In genomic region chr1:117656202-117656641, GRCh38 we compare ENCODE assay signal across 8 cellular contexts. TPM values are rescaled to one million over a fixed set of nuclear protein-coding genes. Genes with fewer than 3 reads are reported as not detected.
DNase-seq lines count a peak whose midpoint lies in the region; ATAC-seq and TF ChIP-seq lines count a peak whose summit lies in the region.

No MANE protein-coding gene starts in this region.

- H2AFZ ChIP-seq in KMS-11 (ENCODE audit: low read depth): no peak overlapping the region

- H3K27me3 ChIP-seq in KMS-11 (ENCODE audit: insufficient read depth, low read depth) (no peaks in the 10 kb centered on the region), foreskin keratinocyte (no peaks in the 10 kb centered on the region)

- H3K4me1 ChIP-seq in KMS-11 (ENCODE audit: low read depth, poor library complexity, severe bottlenecking) (peaks cover 94% of the 10 kb centered on the region), foreskin keratinocyte (peaks cover 4% of the 10 kb centered on the region)

- no peaks in the 10 kb centered on the region for H3K36me3 ChIP-seq in KMS-11 (ENCODE audit: insufficient read depth)

- intact Hi-C loops in activated T-helper 2 cell treated with anti-CD3 and anti-CD28 coated beads, Interferon-gamma antibody, Interleukin-2, Interleukin-4, amounts not matched to agents 10 μg/mL and 5 μg/mL and 100 μg/mL, durations not matched to agents 14 hours and 24 hours and 36 hours (cut with micrococcal nuclease): loop anchor here (1.0 to 2.0 kb wide), 3 partner anchors 8 to 50 kb away; partner anchors contain the start of gene TENT5C

- H3K36me3 Mint-ChIP-seq in activated T-helper 2 cell treated with anti-CD3 and anti-CD28 coated beads, Interferon-gamma antibody, Interleukin-2, Interleukin-4, amounts not matched to agents 10 μg/mL and 5 μg/mL and 100 μg/mL, durations not matched to agents 14 hours and 24 hours and 36 hours (ENCODE audit: low read depth): peaks cover 2% of the 10 kb centered on the region

- no peaks in the 10 kb centered on the region for H3K79me2 ChIP-seq in KMS-11 (ENCODE audit: insufficient read depth, low read depth)

- peak overlapping the region; percentile 57; the same call in 1 of the 2 replicates for H3K4me2 ChIP-seq in KMS-11

- H3K27ac Mint-ChIP-seq in activated T-helper 2 cell treated with anti-CD3 and anti-CD28 coated beads, Interferon-gamma antibody, Interleukin-2, Interleukin-4, amounts not matched to agents 10 μg/mL and 5 μg/mL and 100 μg/mL, durations not matched to agents 14 hours and 24 hours and 36 hours: peak overlapping the region; percentile 84

- peak; percentile 50 for ATAC-seq in GM21447 (IDR thresholded peaks at IDR 0.05; ENCODE audit: unreplicated experiment)
- no peak for ATAC-seq in foreskin keratinocyte

- H4K20me1 ChIP-seq in KMS-11 (ENCODE audit: insufficient read depth): no peaks in the 10 kb centered on the region

- H3K9ac ChIP-seq in KMS-11: peak overlapping the region; percentile 51; the same call in 1 of the 2 replicates

- H3K27ac ChIP-seq in KMS-11: peak overlapping the region; percentile 91
- no peak overlapping the region for H3K27ac ChIP-seq in foreskin keratinocyte

- peaks cover 89% of the 10 kb centered on the region for H3K4me1 Mint-ChIP-seq in activated T-helper 2 cell treated with anti-CD3 and anti-CD28 coated beads, Interferon-gamma antibody, Interleukin-2, Interleukin-4, amounts not matched to agents 10 μg/mL and 5 μg/mL and 100 μg/mL, durations not matched to agents 14 hours and 24 hours and 36 hours (ENCODE audit: low read depth)

- peak overlapping the region; percentile 72 for H3K4me3 Mint-ChIP-seq in activated T-helper 2 cell treated with anti-CD3 and anti-CD28 coated beads, Interferon-gamma antibody, Interleukin-2, Interleukin-4, amounts not matched to agents 10 μg/mL and 5 μg/mL and 100 μg/mL, durations not matched to agents 14 hours and 24 hours and 36 hours (ENCODE audit: low read depth)

- H3K27me3 Mint-ChIP-seq in activated T-helper 2 cell treated with anti-CD3 and anti-CD28 coated beads, Interferon-gamma antibody, Interleukin-2, Interleukin-4, amounts not matched to agents 10 μg/mL and 5 μg/mL and 100 μg/mL, durations not matched to agents 14 hours and 24 hours and 36 hours (ENCODE audit: low read depth): peaks cover 2% of the 10 kb centered on the region

- DNase-seq in activated T-helper 2 cell treated with anti-CD3 and anti-CD28 coated beads, Interferon-gamma antibody, Interleukin-2, Interleukin-4, amounts not matched to agents 10 μg/mL and 5 μg/mL and 100 μg/mL, durations not matched to agents 14 hours and 24 hours and 36 hours (ENCODE audit: low spot score): peak; percentile 83
- DNase-seq in stimulated activated CD4-positive, alpha-beta T cell treated with anti-CD3 and anti-CD28 coated beads, Interleukin-1b, Interleukin-23, amount 100 ng/mL, for 24 hours (ENCODE audit: low read depth in 4 of 4, low spot score in 1 of 4): peak; percentile 32 to 68 (median 40)
- DNase-seq in NCI-H1436 (lab: John Stamatoyannopoulos, UW) (no peak), epidermal melanocyte (ENCODE audit: insufficient read length, low spot score) (no peak), foreskin keratinocyte (no peak), T1000 (lab: John Stamatoyannopoulos, UW) (no peak)

- H3K4me3 ChIP-seq in KMS-11 (IDR thresholded peaks at IDR 0.05; ENCODE audit: insufficient read depth, low read depth, low read length): no peak overlapping the region

- H3K9me3 Mint-ChIP-seq in activated T-helper 2 cell treated with anti-CD3 and anti-CD28 coated beads, Interferon-gamma antibody, Interleukin-2, Interleukin-4, amounts not matched to agents 10 μg/mL and 5 μg/mL and 100 μg/mL, durations not matched to agents 14 hours and 24 hours and 36 hours: no peaks in the 10 kb centered on the region

- TF ChIP-seq CTCF in KMS-11 (conservative IDR thresholded peaks at IDR 0.05; ENCODE audit: low read depth, low read length) (no peak), foreskin keratinocyte (conservative IDR thresholded peaks at IDR 0.05) (no peak)

RNA-seq across cellular contexts. Expression of gene TENT5C, which starts 50.4 kb away (rescaled TPM):
- total RNA-seq in activated T-helper 2 cell treated with anti-CD3 and anti-CD28 coated beads, Interferon-gamma antibody, Interleukin-2, Interleukin-4, amounts not matched to agents 10 μg/mL and 5 μg/mL and 100 μg/mL, durations not matched to agents 14 hours and 24 hours and 36 hours: 11.2 and 11.6 TPM in 2 replicates
- 0.07 and 0.11 TPM in 2 replicates for total RNA-seq in foreskin keratinocyte
- 0.02 and 0.07 TPM in 2 replicates for polyA plus RNA-seq in foreskin keratinocyte

Comparison
In these comparisons a context has a peak if more than half of its experiments do, and no peak if none do; other contexts are left out.
1. DNase-seq: peak in activated T-helper 2 cell treated with anti-CD3 and anti-CD28 coated beads, Interferon-gamma antibody, Interleukin-2, Interleukin-4, amounts not matched to agents 10 μg/mL and 5 μg/mL and 100 μg/mL, durations not matched to agents 14 hours and 24 hours and 36 hours (single experiment) and stimulated activated CD4-positive, alpha-beta T cell treated with anti-CD3 and anti-CD28 coated beads, Interleukin-1b, Interleukin-23, amount 100 ng/mL, for 24 hours (4 of 4); none in NCI-H1436 (single experiment), epidermal melanocyte (single experiment), foreskin keratinocyte (0 of 2) and T1000 (single experiment).
2. RNA of gene TENT5C, which starts 50.4 kb away (total RNA-seq): 11.2 to 11.6 TPM in activated T-helper 2 cell treated with anti-CD3 and anti-CD28 coated beads, Interferon-gamma antibody, Interleukin-2, Interleukin-4, amounts not matched to agents 10 μg/mL and 5 μg/mL and 100 μg/mL, durations not matched to agents 14 hours and 24 hours and 36 hours; 0.07 to 0.11 TPM in foreskin keratinocyte; every median in the first group is over 10 times any median in the second.